36 cellular contexts compared by ENCODE assay signal in genomic region chr1:212575333-212575732, GRCh38. TPM values are rescaled to one million over a fixed set of nuclear protein-coding genes. Genes with fewer than 3 reads are reported as not detected.
DNase-seq lines count a peak whose midpoint lies in the region; ATAC-seq, FAIRE-seq and TF ChIP-seq lines count a peak whose summit lies in the region.
"Had no signal": no experiment of that assay in that cellular context is flagged by ENCODE, and none has a peak within 500 bp of the region (broad histone marks: within the 10 kb centered on the region; RNA-seq: fewer than 3 reads in every experiment).

No MANE protein-coding gene starts in this region.

- POLR2A ChIA-PET in HCT116 (lab: Charles Lee), result no interaction called here
- POLR2A ChIA-PET in K562 (lab: Yijun Ruan, JAX), result no interaction called here

- no TSS peak for BruUV-seq in HCT116 (replicated peaks; lab: Mats Ljungman, UMichigan)
- BruUV-seq in K562 (replicated peaks; lab: Mats Ljungman, UMichigan), result no TSS peak

- TF ChIP-seq POLR2A in HCT116 (IDR thresholded peaks at IDR 0.05; ENCODE audit: borderline replicate concordance, extremely low read depth, insufficient read depth, insufficient read length) (no peak), K562 (conservative IDR thresholded peaks at IDR 0.05) (no peak)

- no peaks in the 10 kb centered on the region for H3K9me3 Mint-ChIP-seq in stimulated activated naive CD8-positive, alpha-beta T cell treated with anti-CD3 and anti-CD28 coated beads, Interleukin-15, amount 100 ng/mL, for 72 hours
- H3K9me3 Mint-ChIP-seq: CD4-positive, alpha-beta memory T cell; CD4-positive, alpha-beta T cell; CD8-positive, alpha-beta memory T cell; CD8-positive, alpha-beta T cell had no signal

- in situ Hi-C loops in K562 (cut with MboI), result no loop called here

- H4K20me1 ChIP-seq in HCT116 (ENCODE audit: insufficient read depth) (no peaks in the 10 kb centered on the region), K562 (replicated peaks; ENCODE audit: control insufficient read depth, insufficient read depth, low read length) (no peaks in the 10 kb centered on the region)
- H4K20me1 ChIP-seq: BLaER1; BLaER1 treated with 17β-estradiol and CSF1 and Interleukin-3, amounts not matched to agents 10 nM and 100 nM had no signal

- H3K27me3 ChIP-seq in HCT116 (ENCODE audit: insufficient read depth, low read length), result no peaks in the 10 kb centered on the region
- H3K27me3 ChIP-seq in K562 (ENCODE audit: control insufficient read depth in 2 of 2, insufficient read depth in 2 of 2, low read length in 2 of 2), result 0 out of 5 replicates have a peak, but pooled peaks cover 0 to 2% of the 10 kb centered on the region in 2 experiments
- no peaks in the 10 kb centered on the region for H3K27me3 ChIP-seq in pancreas
- H3K27me3 ChIP-seq: BE2C; BLaER1; BLaER1 treated with 17β-estradiol and CSF1 and Interleukin-3, amounts not matched to agents 10 nM and 100 nM had no signal

- no peak for TF ChIP-seq RAD21 in HCT116 (IDR thresholded peaks at IDR 0.05; ENCODE audit: low read depth)
- TF ChIP-seq RAD21 in K562 (CRISPR knock-in tag; conservative IDR thresholded peaks at IDR 0.05 in 1 of 2, IDR thresholded peaks at IDR 0.05 in 1 of 2), result no peak

- intact Hi-C loops in HCT116 (cut with micrococcal nuclease), result no loop called here
- intact Hi-C loops in K562 (cut with micrococcal nuclease), result no loop called here
- intact Hi-C loops in pancreas (cut with DNase I), result no loop called here

- H3K27ac Mint-ChIP-seq in stimulated activated naive CD8-positive, alpha-beta T cell treated with anti-CD3 and anti-CD28 coated beads, Interleukin-15, amount 100 ng/mL, for 72 hours, result no peak overlapping the region
- H3K27ac Mint-ChIP-seq: B cell; CD14-positive monocyte; CD4-positive, alpha-beta memory T cell; CD4-positive, alpha-beta T cell; CD4-positive, CD25-positive, alpha-beta regulatory T cell; CD8-positive, alpha-beta memory T cell; CD8-positive, alpha-beta T cell had no signal

- no peak for DNase-seq in HCT116 (ENCODE audit: low read depth, low spot score)
- no peak for DNase-seq in K562 (ENCODE audit: extremely low read depth in 1 of 4, low spot score in 3 of 4)
- no peak for DNase-seq in pancreas
- DNase-seq in activated CD4-positive, CD25-positive, alpha-beta regulatory T cell treated with anti-CD3 and anti-CD28 coated beads, Interleukin-2, amount 50 U/mL, for 72 hours, result no peak
- DNase-seq in stimulated activated naive CD8-positive, alpha-beta T cell treated with anti-CD3 and anti-CD28 coated beads, Interleukin-15, amount 100 ng/mL, for 72 hours, result no peak
- no peak for DNase-seq in SW 1271 (lab: John Stamatoyannopoulos, UW)
- DNase-seq: 8988T; ACHN; AML-193; BE2C; C1 segment of cervical spinal cord; Caco-2; Calu3; CD4-positive, alpha-beta memory T cell; CD4-positive, alpha-beta T cell; CD4-positive, CD25-positive, alpha-beta regulatory T cell; CD8-positive, alpha-beta memory T cell; CD8-positive, alpha-beta T cell; COR-L47; DMS 273 treated with DMSO at 0.1 percent for 48 hours; DMS153; DMS53; DMS79; DMS79 treated with DMSO at 0.1 percent for 48 hours; DND-41; EL had no signal

- H3K9ac ChIP-seq in HCT116 (ENCODE audit: low read length) (no peak overlapping the region), K562 (ENCODE audit: insufficient read depth in 1 of 2, low read depth in 2 of 2, low read length in 2 of 2) (no peak overlapping the region)
- H3K9ac ChIP-seq: BLaER1; BLaER1 treated with 17β-estradiol and CSF1 and Interleukin-3, amounts not matched to agents 10 nM and 100 nM had no signal

- no peak overlapping the region for H3K4me3 Mint-ChIP-seq in stimulated activated naive CD8-positive, alpha-beta T cell treated with anti-CD3 and anti-CD28 coated beads, Interleukin-15, amount 100 ng/mL, for 72 hours
- H3K4me3 Mint-ChIP-seq: B cell; CD14-positive monocyte; CD4-positive, alpha-beta memory T cell; CD4-positive, alpha-beta T cell; CD4-positive, CD25-positive, alpha-beta regulatory T cell; CD8-positive, alpha-beta memory T cell; CD8-positive, alpha-beta T cell had no signal

- H3K9me1 ChIP-seq in K562 (ENCODE audit: control insufficient read depth, insufficient read depth, low read length), result no peaks in the 10 kb centered on the region

- H3K9me3 ChIP-seq in HCT116 (ENCODE audit: control insufficient read depth in 1 of 2, insufficient read depth in 1 of 2, low read depth in 1 of 2, low read length in 2 of 2) (no peaks in the 10 kb centered on the region), K562 (replicated peaks; ENCODE audit: control insufficient read depth, insufficient read depth, low read depth, low read length) (no peaks in the 10 kb centered on the region), pancreas (peaks cover 0 to 2% (median 0%) of the 10 kb centered on the region in 4 donors)
- H3K9me3 ChIP-seq: A549; BE2C; BLaER1; BLaER1 treated with 17β-estradiol and CSF1 and Interleukin-3, amounts not matched to agents 10 nM and 100 nM; Caco-2 had no signal

- ATAC-seq in HCT116 (no peak), K562 (no peak), pancreas (no peak), GM21619 (IDR thresholded peaks at IDR 0.05; ENCODE audit: unreplicated experiment) (no peak)
- no peak for ATAC-seq in stimulated activated naive CD8-positive, alpha-beta T cell treated with anti-CD3 and anti-CD28 coated beads, Interleukin-15, amount 100 ng/mL, for 72 hours
- ATAC-seq: A549; CD8-positive, alpha-beta T cell had no signal

- H3K27me3 Mint-ChIP-seq in stimulated activated naive CD8-positive, alpha-beta T cell treated with anti-CD3 and anti-CD28 coated beads, Interleukin-15, amount 100 ng/mL, for 72 hours, result peaks cover 32% of the 10 kb centered on the region

- RAD21 ChIA-PET in HCT116 (lab: Charles Lee; ENCODE audit: low non-redundant PET in 1 of 2, low total read pairs in 2 of 2, uncharacterized antibody in 2 of 2, unreplicated experiment in 2 of 2), result no interaction called here

- CTCF ChIA-PET in HCT116 (lab: Charles Lee) (no interaction called here), K562 (lab: Yijun Ruan, JAX; ENCODE audit: low intra/inter-chr PET ratio) (no interaction called here)

- TF ChIP-seq CTCF in HCT116 (IDR thresholded peaks at IDR 0.05 in 2 of 3, conservative IDR thresholded peaks at IDR 0.05 in 1 of 3; ENCODE audit: borderline replicate concordance in 1 of 3, insufficient read depth in 1 of 3, low read depth in 2 of 3, low read length in 2 of 3), result no peak
- TF ChIP-seq CTCF in K562 (IDR thresholded peaks at IDR 0.05 in 2 of 3, conservative IDR thresholded peaks at IDR 0.05 in 1 of 3; ENCODE audit: insufficient read depth in 2 of 3, low read depth in 1 of 3, low read length in 3 of 3), result no peak
- TF ChIP-seq CTCF in pancreas (IDR thresholded peaks at IDR 0.05), result no peak

- H3K79me2 ChIP-seq in HCT116 (ENCODE audit: insufficient read depth, low read length) (no peaks in the 10 kb centered on the region), K562 (ENCODE audit: control insufficient read depth, insufficient read depth, low read length) (no peaks in the 10 kb centered on the region)

- H2AFZ ChIP-seq in HCT116 (ENCODE audit: low read depth, low read length, poor library complexity, severe bottlenecking) (peak overlapping the region; percentile 83), K562 (ENCODE audit: low read depth, low read length) (no peak overlapping the region)

- peak; percentile 90 for FAIRE-seq in TTC549 (lab: Jason Lieb, UNC)
- FAIRE-seq in K562 (lab: Jason Lieb, UNC), result no peak
- peak; percentile 17 for FAIRE-seq in pancreas (lab: Jason Lieb, UNC)
- FAIRE-seq: A549, D721Med had no signal

- H3K27ac ChIP-seq in HCT116 (ENCODE audit: low read depth, low read length) (no peak overlapping the region), K562 (ENCODE audit: extremely low read depth, low read depth, low read length) (no peak overlapping the region), pancreas (no peak overlapping the region)
- H3K27ac ChIP-seq: 22Rv1; A549; BLaER1; BLaER1 treated with 17β-estradiol and CSF1 and Interleukin-3, amounts not matched to agents 10 nM and 100 nM; C4-2B had no signal

- H3K4me2 ChIP-seq in HCT116 (ENCODE audit: low read length), result no peak overlapping the region
- no peak overlapping the region for H3K4me2 ChIP-seq in K562 (ENCODE audit: insufficient read depth, low read length)
- H3K4me2 ChIP-seq: A549; BLaER1; BLaER1 treated with 17β-estradiol and CSF1 and Interleukin-3, amounts not matched to agents 10 nM and 100 nM had no signal

- no peak for TF ChIP-seq EP300 in K562 (IDR thresholded peaks at IDR 0.05; ENCODE audit: low read length)

- no peaks in the 10 kb centered on the region for H3K9me2 ChIP-seq in HCT116 (ENCODE audit: insufficient read depth)

- H3K4me1 ChIP-seq in HCT116 (ENCODE audit: control insufficient read depth in 1 of 2, insufficient read depth in 2 of 2, low read length in 2 of 2) (peaks cover 6 to 12% of the 10 kb centered on the region in 2 experiments; a peak in 3 of 4 replicates), K562 (replicated peaks in 1 of 2; ENCODE audit: control insufficient read depth in 2 of 2, insufficient read depth in 2 of 2, low read length in 2 of 2) (no peaks in the 10 kb centered on the region), pancreas (no peaks in the 10 kb centered on the region)
- H3K4me1 ChIP-seq: BE2C, BLaER1, Caco-2 had no signal

- H3K36me3 ChIP-seq in HCT116 (ENCODE audit: control insufficient read depth in 1 of 2, insufficient read depth in 2 of 2, low read length in 2 of 2), result no peaks in the 10 kb centered on the region
- H3K36me3 ChIP-seq in K562 (ENCODE audit: control insufficient read depth, insufficient read depth, low read length), result no peaks in the 10 kb centered on the region
- H3K36me3 ChIP-seq in pancreas, result no peaks in the 10 kb centered on the region
- H3K36me3 ChIP-seq: BE2C; BLaER1; BLaER1 treated with 17β-estradiol and CSF1 and Interleukin-3, amounts not matched to agents 10 nM and 100 nM had no signal

- no peaks in the 10 kb centered on the region for H3K4me1 Mint-ChIP-seq in stimulated activated naive CD8-positive, alpha-beta T cell treated with anti-CD3 and anti-CD28 coated beads, Interleukin-15, amount 100 ng/mL, for 72 hours
- H3K4me1 Mint-ChIP-seq: B cell; CD4-positive, alpha-beta memory T cell; CD4-positive, CD25-positive, alpha-beta regulatory T cell; CD8-positive, alpha-beta memory T cell had no signal

- 0% methylated on average over 2 of the region's 2 CpGs for WGBS in K562 (ENCODE audit: insufficient coverage, low coverage, missing lambda C conversion rate)
- 88 to 93% methylated on average over 2 of the region's 2 CpGs for WGBS in pancreas, 2 donors

- no peak overlapping the region for H3K4me3 ChIP-seq in HCT116 (replicated peaks in 1 of 2; ENCODE audit: low read depth in 1 of 2, low read length in 2 of 2)
- H3K4me3 ChIP-seq in K562, result no peak overlapping the region
- H3K4me3 ChIP-seq in pancreas, result no peak overlapping the region
- H3K4me3 ChIP-seq: A549; BLaER1; BLaER1 treated with 17β-estradiol and CSF1 and Interleukin-3, amounts not matched to agents 10 nM and 100 nM had no signal

RNA-seq across cellular contexts. Expression of gene ATF3, which starts 33.2 kb away (rescaled TPM):
- total RNA-seq in HCT116 (2021; ENCODE audit: unreplicated experiment) (43.2 TPM), K562 (2014; rRNA removed) (17.2 and 19.8 TPM in 2 replicates), K562 (2014; rRNA removed; fragmentation: Illumina TruSeq; extraction: Trizol) (25.9 and 32.7 TPM in 2 replicates), K562 (2015; rRNA removed; fragmentation: Illumina TruSeq; extraction: Trizol) (2.9 and 3.5 TPM in 2 replicates), K562 (2021) (21.8 and 27.6 TPM in 2 replicates), pancreas (10 to 100 TPM in 5 of 6 donors, 1 to 10 TPM in 1; 8.3 to 28.8 (median 17.3) TPM)
- 60.0 and 101 TPM in 2 replicates for polyA plus RNA-seq in HCT116 (2012)
- total RNA-seq in K562 (2011; cell fraction: chromatin; rRNA removed; ENCODE audit: low replicate concordance), result 31.4 and 31.5 TPM in 2 replicates
- 21.5 and 24.3 TPM in 2 replicates for total RNA-seq in K562 (2011; cell fraction: nucleolus; rRNA removed)
- total RNA-seq in K562 (2011; cell fraction: nucleoplasm; rRNA removed), result 32.1 and 39.3 TPM in 2 replicates
- polyA plus RNA-seq in K562 (2011; rRNA removed) (12.0 and 13.2 TPM in 2 replicates), K562 (2014; fragmentation: Illumina TruSeq; extraction: Trizol) (27.6 and 32.0 TPM in 2 replicates), K562 (2014; fragmentation: Nextera tagmentation; extraction: Ambion mirVana) (1 to 10 TPM; 6.1 to 6.8 TPM), K562 (2014; rRNA removed) (26.2 and 28.2 TPM in 2 replicates), pancreas (10 to 100 TPM; 22.8 to 25.6 TPM)
- 5.6 and 9.8 TPM in 2 replicates for polyA plus RNA-seq in K562 (2011; cell fraction: cytosol; rRNA removed)
- 15.2 and 16.0 TPM in 2 replicates for polyA plus RNA-seq in K562 (2011; cell fraction: nucleus; rRNA removed)
- 10.8 and 39.2 TPM in 2 replicates for polyA plus RNA-seq in K562 (2012)
- polyA minus RNA-seq in K562 (2011; rRNA and poly(A)+ RNA removed), result 12.2 and 14.3 TPM in 2 replicates
- 4.9 and 7.1 TPM in 2 replicates for polyA minus RNA-seq in K562 (2011; cell fraction: cytosol; rRNA and poly(A)+ RNA removed)
- polyA minus RNA-seq in K562 (2011; cell fraction: nucleus; rRNA and poly(A)+ RNA removed), result 14.4 and 22.3 TPM in 2 replicates
- polyA plus RNA-seq: CD8-positive, alpha-beta memory T cell had no signal
